In genomic region chr20:56422824-56423189, GRCh38 we compare ENCODE assay signal across 1 cellular context.
TF ChIP-seq lines count a peak whose summit lies in the region.

No MANE protein-coding gene starts in this region.

TF ChIP-seq in GM23338, 12 proteins besides CTCF, POLR2A, EP300 and RAD21 (continued from another document):
- TF ChIP-seq ZNF462 (CRISPR knock-in tag; IDR thresholded peaks at IDR 0.05) (no peak), NANOG (IDR thresholded peaks at IDR 0.05; ENCODE audit: borderline replicate concordance) (no peak), CREB1 (CRISPR knock-in tag; IDR thresholded peaks at IDR 0.05; ENCODE audit: low read depth) (no peak), REST (IDR thresholded peaks at IDR 0.05; ENCODE audit: unreplicated experiment) (no peak)
